Comparison of ENCODE assay signal across 23 cellular contexts in the genomic region with DNA sequence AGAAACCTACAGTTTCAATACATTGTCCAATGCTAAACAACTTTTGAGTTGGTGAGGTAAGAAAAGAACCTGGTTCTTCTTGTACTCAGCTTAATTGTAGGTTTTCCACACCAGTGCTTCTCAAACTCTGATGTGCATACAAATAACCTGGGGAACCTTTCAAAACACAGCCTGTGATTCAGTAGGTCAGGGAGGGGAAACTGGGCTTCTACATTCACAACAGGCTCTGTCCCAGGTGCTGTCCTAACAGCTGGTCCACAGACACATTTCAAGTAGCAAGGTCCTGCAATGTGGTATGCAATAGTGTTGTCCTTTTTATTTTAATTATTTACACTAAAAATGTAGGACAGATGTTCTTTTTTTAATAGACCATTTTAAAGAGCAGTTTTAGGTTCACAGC. TPM values are rescaled to one million over a fixed set of nuclear protein-coding genes. Genes with fewer than 3 reads are reported as not detected.
DNase-seq lines count a peak whose midpoint lies in the region; ATAC-seq, FAIRE-seq and TF ChIP-seq lines count a peak whose summit lies in the region.
"Had no signal": no experiment of that assay in that cellular context is flagged by ENCODE, and none has a peak within 500 bp of the region (broad histone marks: within the 10 kb centered on the region; RNA-seq: fewer than 3 reads in every experiment).

No MANE protein-coding gene starts in this region.

- no peaks in the 10 kb centered on the region for H3K9me3 ChIP-seq in tibial artery
- H3K9me3 ChIP-seq: BE2C had no signal

- intact Hi-C loops in tibial artery (cut with DNase I; ENCODE audit: low total_unique reads) = no loop called here

- no peaks in the 10 kb centered on the region for H3K36me3 ChIP-seq in tibial artery
- H3K36me3 ChIP-seq: BE2C had no signal

- H3K4me1 ChIP-seq in tibial artery = peaks cover 0 to 9% (median 0%) of the 10 kb centered on the region in 4 donors
- H3K4me1 ChIP-seq: BE2C had no signal

- no peak for ATAC-seq in HG02852 (IDR thresholded peaks at IDR 0.05; ENCODE audit: unreplicated experiment)
- ATAC-seq: HepG2 had no signal

- no peaks in the 10 kb centered on the region for H3K27me3 ChIP-seq in tibial artery
- H3K27me3 ChIP-seq: BE2C had no signal

- no peak for TF ChIP-seq CTCF in epithelial cell of proximal tubule (conservative IDR thresholded peaks at IDR 0.05; ENCODE audit: low read depth, low read length)
- TF ChIP-seq CTCF in tibial artery (IDR thresholded peaks at IDR 0.05) = no peak

- DNase-seq in NCI-H1694 treated with DMSO at 0.1 percent for 48 hours (lab: John Stamatoyannopoulos, UW) (peak; percentile 2), NCI-H1694 (lab: John Stamatoyannopoulos, UW) (no peak), epithelial cell of proximal tubule (ENCODE audit: low read depth) (peak; percentile 27), left kidney (ENCODE audit: low read depth, low spot score) (peak; percentile 29), tibial artery (no peak), RCC 7860 (ENCODE audit: low spot score) (no peak), AG08396 (ENCODE audit: low spot score) (no peak)
- DNase-seq: BE2C; CD4-positive, CD25-positive, alpha-beta regulatory T cell; COR-L47; GOT3; NCI-H1048; NCI-H1436 treated with DMSO at 0.1 percent for 48 hours; NCI-H2081; NCI-H82; SIG-M5; T-helper 1 cell had no signal

- FAIRE-seq in RCC 7860 (lab: Jason Lieb, UNC) = no peak
- FAIRE-seq: G401.6, HepG2 had no signal

- no peak overlapping the region for H3K27ac ChIP-seq in tibial artery
- H3K27ac ChIP-seq: 22Rv1, KMS-11, RWPE1 had no signal

- H3K4me3 ChIP-seq in epithelial cell of proximal tubule (ENCODE audit: low read depth, low read length) (no peak overlapping the region), tibial artery (no peak overlapping the region)

RNA-seq across cellular contexts. Expression of a gene that starts 47.4 kb away (rescaled TPM):
- total RNA-seq in epithelial cell of proximal tubule = 1.1 and 1.8 TPM in 2 replicates
- total RNA-seq: CD4-positive, CD25-positive, alpha-beta regulatory T cell; HepG2 had no signal

Comparison
In these comparisons a context has a peak if more than half of its experiments do, and no peak if none do; other contexts are left out.
1. DNase-seq: peak in NCI-H1694 treated with DMSO at 0.1 percent for 48 hours (single experiment), epithelial cell of proximal tubule (single experiment) and left kidney (single experiment); none in NCI-H1694 (single experiment), tibial artery (0 of 2), RCC 7860 (single experiment) and AG08396 (single experiment).